ENCODE assay signal across 17 cellular contexts in the genomic region with DNA sequence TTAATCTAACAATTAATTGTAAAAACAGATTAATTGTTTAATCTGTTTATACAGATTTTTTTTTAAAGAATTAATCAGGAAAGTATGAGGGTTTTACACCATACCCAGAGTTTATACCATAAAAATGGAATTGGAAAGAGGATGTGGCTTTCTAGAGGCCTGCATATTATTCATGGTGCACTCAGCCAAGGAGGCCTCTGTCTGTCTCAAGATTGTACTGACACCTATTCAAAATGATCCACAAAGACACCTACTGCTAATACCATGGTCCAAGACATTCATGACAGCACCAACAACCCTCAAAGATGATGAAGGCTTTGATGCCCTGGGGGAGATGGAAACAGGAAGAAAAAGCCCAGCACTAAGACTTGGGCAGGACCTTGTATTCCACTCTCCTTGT.
"Had no signal": no experiment of that assay in that cellular context is flagged by ENCODE, and none has a peak within 500 bp of the region (broad histone marks: within the 10 kb centered on the region; RNA-seq: fewer than 3 reads in every experiment).

No MANE protein-coding gene starts in this region.

- H3K36me3 Mint-ChIP-seq: naive thymus-derived CD8-positive, alpha-beta T cell had no signal

- H3K27ac Mint-ChIP-seq: effector memory CD8-positive, alpha-beta T cell; naive thymus-derived CD8-positive, alpha-beta T cell; nephron progenitor cell; stimulated activated naive CD8-positive, alpha-beta T cell treated with anti-CD3 and anti-CD28 coated beads, Interleukin-15, Interleukin-2, amounts not matched to agents 100 ng/mL and 50 ng/mL, for 24 hours had no signal

- DNase-seq: cerebellar nuclear complex; cortex of kidney; effector memory CD8-positive, alpha-beta T cell; head of caudate nucleus; mesendoderm; midbrain; naive thymus-derived CD8-positive, alpha-beta T cell; nephron progenitor cell; nucleus accumbens; ovary; posterior cingulate gyrus; right lobe of liver; small intestine; stimulated activated CD4-positive, alpha-beta T cell treated with anti-CD3 and anti-CD28 coated beads, Interleukin-15, amount 100 ng/mL, for 24 hours; stimulated activated CD4-positive, alpha-beta T cell treated with anti-CD3 and anti-CD28 coated beads, Interleukin-2, amount 100 ng/mL, for 48 hours had no signal

- ATAC-seq: effector memory CD8-positive, alpha-beta T cell; left lobe of liver; naive thymus-derived CD8-positive, alpha-beta T cell; right lobe of liver had no signal

- H3K9me3 Mint-ChIP-seq: effector memory CD8-positive, alpha-beta T cell; naive thymus-derived CD8-positive, alpha-beta T cell; stimulated activated naive CD8-positive, alpha-beta T cell treated with anti-CD3 and anti-CD28 coated beads, Interleukin-15, Interleukin-2, amounts not matched to agents 100 ng/mL and 50 ng/mL, for 24 hours had no signal

- H3K4me3 Mint-ChIP-seq: effector memory CD8-positive, alpha-beta T cell; naive thymus-derived CD8-positive, alpha-beta T cell; nephron progenitor cell; stimulated activated naive CD8-positive, alpha-beta T cell treated with anti-CD3 and anti-CD28 coated beads, Interleukin-15, Interleukin-2, amounts not matched to agents 100 ng/mL and 50 ng/mL, for 24 hours had no signal

- H3K4me1 Mint-ChIP-seq: nephron progenitor cell had no signal
